ENCODE assay signal across 24 cellular contexts in the genomic region with DNA sequence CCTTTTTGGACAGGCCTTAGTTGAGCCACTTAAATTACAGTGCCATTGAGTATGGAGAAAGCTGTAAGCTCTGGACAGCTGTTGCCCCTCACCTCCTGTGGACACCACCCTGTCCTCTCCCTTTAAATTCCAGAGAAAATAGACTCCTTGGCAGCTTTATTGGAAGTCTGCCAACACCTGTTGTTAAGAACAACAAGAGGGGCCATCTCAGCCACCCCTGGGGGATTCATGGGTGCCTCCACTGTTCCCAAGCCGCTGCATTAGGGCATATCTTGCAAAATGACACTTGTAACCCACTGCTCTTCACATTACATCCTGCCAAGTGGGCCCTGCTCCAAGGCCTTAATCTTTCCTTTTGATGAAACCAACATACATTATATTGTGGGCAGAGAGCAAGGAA. TPM values are rescaled to one million over a fixed set of nuclear protein-coding genes. Genes with fewer than 3 reads are reported as not detected.
A peak's percentile ranks its signal among the peaks of the same experiment; 100 is the strongest.
DNase-seq lines count a peak whose midpoint lies in the region; ATAC-seq lines count a peak whose summit lies in the region.
"Had no signal": no experiment of that assay in that cellular context is flagged by ENCODE, and none has a peak within 500 bp of the region (broad histone marks: within the 10 kb centered on the region; RNA-seq: fewer than 3 reads in every experiment).

No MANE protein-coding gene starts in this region.

- ATAC-seq in sciatic nerve (no peak), HG03457 (IDR thresholded peaks at IDR 0.05; ENCODE audit: unreplicated experiment) (no peak)
- ATAC-seq: activated naive CD4-positive, alpha-beta T cell treated with anti-CD3 and anti-CD28 coated beads, Interleukin-2, amount 50 U/mL, for 72 hours; activated T-helper 17 cell treated with anti-CD3 and anti-CD28 coated beads, Interleukin-2, amount 50 U/mL, for 72 hours; naive thymus-derived CD8-positive, alpha-beta T cell had no signal

- DNase-seq in NCI-H2107 treated with DMSO at 0.1 percent for 48 hours (lab: John Stamatoyannopoulos, UW; ENCODE audit: unreplicated experiment), result peak; percentile 27
- DNase-seq in NCI-H2107 (lab: John Stamatoyannopoulos, UW), result no peak
- DNase-seq in NCI-H1092 (lab: John Stamatoyannopoulos, UW), result peak; percentile 61
- DNase-seq in NCI-H524 (lab: John Stamatoyannopoulos, UW), result peak; percentile 37 to 62
- DNase-seq in myocyte (ENCODE audit: low read depth), result peak; percentile 87
- no peak for DNase-seq in activated CD4-positive, alpha-beta T cell treated with anti-CD3 and anti-CD28 coated beads, Interleukin-2, amount 50 U/mL, for 4 hours
- DNase-seq in sciatic nerve (ENCODE audit: low spot score), result no peak
- DNase-seq: activated CD4-positive, CD25-positive, alpha-beta regulatory T cell; anterior cingulate cortex; CD4-positive, CD25-positive, alpha-beta regulatory T cell; effector CD8-positive, alpha-beta T cell; glutamatergic neuron; HFFc6; islet precursor cell; naive thymus-derived CD8-positive, alpha-beta T cell; NCI-H1436; NCI-H226; retina; stimulated activated CD4-positive, alpha-beta T cell treated with anti-CD3 and anti-CD28 coated beads, Interleukin-2, amount 100 ng/mL, for 48 hours; T-helper 1 cell; trophoblast cell had no signal

- intact Hi-C loops in sciatic nerve (cut with DNase I), result no loop called here

RNA-seq across cellular contexts. Expression of a gene that starts 27.3 kb away (rescaled TPM):
- total RNA-seq in myocyte (49.3 and 72.5 TPM in 2 replicates), sciatic nerve (38.4 TPM)
- 126 TPM for polyA plus RNA-seq in myocyte (2012)

RNA-seq across cellular contexts. Expression of a gene that starts 33.4 kb away (rescaled TPM):
- 39.0 and 46.7 TPM in 2 replicates for total RNA-seq in myocyte
- 42.0 TPM for polyA plus RNA-seq in myocyte (2012)
- 58.6 TPM for total RNA-seq in sciatic nerve

Comparison
In these comparisons a context has a peak if more than half of its experiments do, and no peak if none do; other contexts are left out.
1. DNase-seq: peak in NCI-H2107 treated with DMSO at 0.1 percent for 48 hours (single experiment), NCI-H1092 (single experiment), NCI-H524 (2 of 2) and myocyte (single experiment); none in NCI-H2107 (single experiment), activated CD4-positive, alpha-beta T cell treated with anti-CD3 and anti-CD28 coated beads, Interleukin-2, amount 50 U/mL, for 4 hours (0 of 2) and sciatic nerve (single experiment).